1 cellular context compared by ENCODE assay signal in genomic region chr17:17682293-17682736, GRCh38.
A peak's percentile ranks its signal among the peaks of the same experiment; 100 is the strongest.
TF ChIP-seq lines count a peak whose summit lies in the region.

No MANE protein-coding gene starts in this region.

TF ChIP-seq in K562, 482 proteins besides CTCF, POLR2A, EP300 and RAD21 (continued from another document and continues in another):
- TF ChIP-seq VEZF1 (CRISPR knock-in tag; IDR thresholded peaks at IDR 0.05) = no peak
- no peak for TF ChIP-seq POLR2AphosphoS5 (IDR thresholded peaks at IDR 0.05; ENCODE audit: control insufficient read depth, insufficient read depth, low read depth, low read length)
- TF ChIP-seq MED1 (CRISPR knock-in tag; IDR thresholded peaks at IDR 0.05; ENCODE audit: borderline replicate concordance) = no peak
- no peak for TF ChIP-seq NR0B1 (IDR thresholded peaks at IDR 0.05; ENCODE audit: partially characterized antibody)
- no peak for TF ChIP-seq KLF10 (CRISPR knock-in tag; IDR thresholded peaks at IDR 0.05)
- no peak for TF ChIP-seq POU5F1 (IDR thresholded peaks at IDR 0.05; ENCODE audit: borderline replicate concordance, low read depth, low read length, partially characterized antibody)
- peak; percentile 22 for TF ChIP-seq RBBP5 (IDR thresholded peaks at IDR 0.05; ENCODE audit: borderline replicate concordance, insufficient read depth, low read length, poor library complexity, severe bottlenecking)
- TF ChIP-seq HES1 (IDR thresholded peaks at IDR 0.05; ENCODE audit: low read depth) = no peak
- no peak for TF ChIP-seq CREBBP (IDR thresholded peaks at IDR 0.05; ENCODE audit: low read depth, low read length)
- TF ChIP-seq E2F5 (CRISPR knock-in tag; IDR thresholded peaks at IDR 0.05) = no peak
- peak; percentile 55; the same call in 1 of the 2 replicates for TF ChIP-seq MGA (IDR thresholded peaks at IDR 0.05)
- no peak for TF ChIP-seq E2F4 (CRISPR knock-in tag; IDR thresholded peaks at IDR 0.05; ENCODE audit: low read depth)
- TF ChIP-seq GATAD2A (IDR thresholded peaks at IDR 0.05) = no peak
- TF ChIP-seq MXD1 (CRISPR knock-in tag; IDR thresholded peaks at IDR 0.05; ENCODE audit: borderline replicate concordance, poor library complexity, severe bottlenecking) = no peak
- no peak for TF ChIP-seq HDAC3 (IDR thresholded peaks at IDR 0.05; ENCODE audit: borderline replicate concordance, partially characterized antibody)
- peak; percentile 79; the same call in 1 of the 2 replicates for TF ChIP-seq AFF4 (CRISPR knock-in tag; IDR thresholded peaks at IDR 0.05)
- 0 out of 2 replicates have a peak, but pooled peaks have one; percentile 15 for TF ChIP-seq FOSL1 (tag; conservative IDR thresholded peaks at IDR 0.05)
- TF ChIP-seq CBFA2T2 (conservative IDR thresholded peaks at IDR 0.05) = no peak
- TF ChIP-seq EGR1 (conservative IDR thresholded peaks at IDR 0.05) = no peak
- TF ChIP-seq BACH1 (tag; IDR thresholded peaks at IDR 0.05) = no peak
- peak; percentile 71 for TF ChIP-seq L3MBTL2 (IDR thresholded peaks at IDR 0.05)
- TF ChIP-seq POLR2G (IDR thresholded peaks at IDR 0.05; ENCODE audit: low read depth, low read length) = no peak
- TF ChIP-seq NR2C2 (CRISPR knock-in tag; IDR thresholded peaks at IDR 0.05) = no peak
- 0 out of 2 replicates have a peak, but pooled peaks have one; percentile 36 for TF ChIP-seq NR2C2 (tag; IDR thresholded peaks at IDR 0.05)
- TF ChIP-seq CXXC5 (CRISPR knock-in tag; IDR thresholded peaks at IDR 0.05) = peak; percentile 50; the same call in 1 of the 2 replicates
- no peak for TF ChIP-seq KAT8 (IDR thresholded peaks at IDR 0.05; ENCODE audit: low read depth)
- TF ChIP-seq GABPB1 (CRISPR knock-in tag; IDR thresholded peaks at IDR 0.05) = 0 out of 2 replicates have a peak, but pooled peaks have one; percentile 19
- TF ChIP-seq XRCC5 (IDR thresholded peaks at IDR 0.05; ENCODE audit: low read depth, low read length) = 0 out of 2 replicates have a peak, but pooled peaks have one; percentile 21
- TF ChIP-seq ZNF395 (CRISPR knock-in tag; IDR thresholded peaks at IDR 0.05) = no peak
